ENCODE assay signal across 1 cellular context in genomic region chr12:49133014-49133413, GRCh38.
TF ChIP-seq lines count a peak whose summit lies in the region.

No MANE protein-coding gene starts in this region.

TF ChIP-seq in WTC11, 78 proteins besides CTCF, POLR2A, EP300 and RAD21 (continued from another document):
- TF ChIP-seq, protein P1, sequence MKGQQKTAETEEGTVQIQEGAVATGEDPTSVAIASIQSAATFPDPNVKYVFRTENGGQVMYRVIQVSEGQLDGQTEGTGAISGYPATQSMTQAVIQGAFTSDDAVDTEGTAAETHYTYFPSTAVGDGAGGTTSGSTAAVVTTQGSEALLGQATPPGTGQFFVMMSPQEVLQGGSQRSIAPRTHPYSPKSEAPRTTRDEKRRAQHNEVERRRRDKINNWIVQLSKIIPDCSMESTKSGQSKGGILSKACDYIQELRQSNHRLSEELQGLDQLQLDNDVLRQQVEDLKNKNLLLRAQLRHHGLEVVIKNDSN (CRISPR knock-in tag; IDR thresholded peaks at IDR 0.05), result no peak
- TF ChIP-seq ZNF396 (CRISPR knock-in tag; IDR thresholded peaks at IDR 0.05; ENCODE audit: borderline replicate concordance) (no peak), JAZF1 (CRISPR knock-in tag; IDR thresholded peaks at IDR 0.05) (no peak), ZNF423 (CRISPR knock-in tag; IDR thresholded peaks at IDR 0.05) (no peak)
